ENCODE assay signal across 19 cellular contexts in the genomic region with DNA sequence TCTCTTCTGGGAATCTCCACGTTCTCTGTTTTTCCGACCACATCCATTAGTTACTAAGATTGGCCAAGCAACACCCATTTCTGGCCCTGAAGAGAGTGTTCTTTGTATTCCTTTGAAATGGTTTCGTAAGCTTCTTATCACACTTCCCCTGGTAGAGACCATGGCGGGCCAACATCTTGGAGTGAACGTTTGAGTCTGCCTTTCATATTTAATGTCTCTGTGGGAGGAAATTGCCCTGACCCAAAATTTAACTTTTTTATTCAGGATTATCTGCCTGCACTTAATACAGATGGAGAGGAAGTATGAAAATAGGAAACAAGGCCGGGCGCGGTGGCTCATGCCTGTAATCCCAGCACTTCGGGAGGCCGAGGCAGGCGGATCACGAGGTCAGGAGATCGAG.
DNase-seq lines count a peak whose midpoint lies in the region; ATAC-seq, FAIRE-seq and TF ChIP-seq lines count a peak whose summit lies in the region.
"Had no signal": no experiment of that assay in that cellular context is flagged by ENCODE, and none has a peak within 500 bp of the region (broad histone marks: within the 10 kb centered on the region; RNA-seq: fewer than 3 reads in every experiment).

No MANE protein-coding gene starts in this region.

- in situ Hi-C loops in HepG2 (cut with HindIII; ENCODE audit: extremely low pct_ligation_motif_present, low pct_unique_long_range_greater_than_20kb) = no loop called here

- peak overlapping the region; percentile 21 for H3K27ac Mint-ChIP-seq in stimulated activated naive B cell treated with anti-CD40 and anti-IgM and Interleukin-4, amounts not matched to agents 10 μg/mL and 1 μg/mL and 100 μg/mL, for 72 hours
- H3K27ac Mint-ChIP-seq: HFFc6 had no signal

- FAIRE-seq in HepG2 (lab: Jason Lieb, UNC) (no peak), endothelial cell of umbilical vein (lab: Jason Lieb, UNC) (peak; percentile 18), pancreas (lab: Jason Lieb, UNC) (no peak)
- FAIRE-seq: A204.1, H54 had no signal

- CTCF ChIA-PET in HepG2 (lab: Yijun Ruan, JAX; ENCODE audit: low intra/inter-chr PET ratio, low total read pairs) = no interaction called here
- CTCF ChIA-PET in endothelial cell of umbilical vein (lab: Charles Lee) = interaction anchor here (1.0 to 1.6 kb wide), 3 partner anchors 9 to 228 kb away, joined by 3 to 4 read pairs (median 4); no protein-coding TSS in a partner anchor

- DNase-seq in HepG2 (ENCODE audit: low spot score) (no peak), NB4 (ENCODE audit: low read depth) (peak; percentile 56), endothelial cell of umbilical vein (ENCODE audit: low read depth, low spot score) (peak; percentile 36), pancreas (no peak)
- DNase-seq in stimulated activated naive B cell treated with anti-CD40 and anti-IgM and Interleukin-4, amounts not matched to agents 10 μg/mL and 1 μg/mL and 100 μg/mL, for 72 hours = no peak
- DNase-seq: COR-L47, HFFc6, NCI-H1048, NCI-H1436 treated with DMSO at 0.1 percent for 48 hours, NCI-H2081, NCI-H510A treated with DMSO at 0.1 percent for 48 hours, SHP77 treated with DMSO at 0.1 percent for 48 hours had no signal

- no TSS peak for BruUV-seq in HepG2 (replicated peaks; lab: Mats Ljungman, UMichigan)
- BruUV-seq in endothelial cell of umbilical vein (replicated peaks; lab: Mats Ljungman, UMichigan) = no TSS peak

- H3K4me3 ChIP-seq in liver (ENCODE audit: low read depth in 1 of 3, low read length in 3 of 3) (no peak overlapping the region), HepG2 (replicated peaks in 1 of 3; ENCODE audit: insufficient read depth in 1 of 3, low read depth in 2 of 3, low read length in 3 of 3) (no peak overlapping the region), NB4 (ENCODE audit: low read depth, low read length) (no peak overlapping the region), endothelial cell of umbilical vein (replicated peaks in 1 of 3; ENCODE audit: insufficient read depth in 1 of 3, low read depth in 1 of 3, low read length in 3 of 3) (no peak overlapping the region), pancreas (no peak overlapping the region)

- POLR2A ChIA-PET in HepG2 (lab: Yijun Ruan, JAX) (no interaction called here), endothelial cell of umbilical vein (lab: Charles Lee) (no interaction called here)

- H3K4me2 ChIP-seq in HepG2 (ENCODE audit: low read depth, low read length) (no peak overlapping the region), endothelial cell of umbilical vein (ENCODE audit: insufficient read depth, low read length) (no peak overlapping the region)

- H3K27me3 Mint-ChIP-seq in stimulated activated naive B cell treated with anti-CD40 and anti-IgM and Interleukin-4, amounts not matched to agents 10 μg/mL and 1 μg/mL and 100 μg/mL, for 72 hours = peaks cover 0 to 4% of the 10 kb centered on the region in 2 donors

- H3K36me3 ChIP-seq in liver (ENCODE audit: control insufficient read depth in 4 of 4, insufficient read depth in 3 of 4, low read depth in 1 of 4, low read length in 3 of 4) (peaks cover 0 to 9% (median 0%) of the 10 kb centered on the region in 4 donors), HepG2 (replicated peaks in 1 of 2; ENCODE audit: control insufficient read depth in 1 of 2, insufficient read depth in 2 of 2, low read length in 2 of 2) (no peaks in the 10 kb centered on the region), endothelial cell of umbilical vein (ENCODE audit: control insufficient read depth in 2 of 2, extremely low read depth in 1 of 2, insufficient read depth in 2 of 2, low read length in 2 of 2) (no peaks in the 10 kb centered on the region), pancreas (no peaks in the 10 kb centered on the region)

- H3K4me1 Mint-ChIP-seq in stimulated activated naive B cell treated with anti-CD40 and anti-IgM and Interleukin-4, amounts not matched to agents 10 μg/mL and 1 μg/mL and 100 μg/mL, for 72 hours = peaks cover 17 to 34% of the 10 kb centered on the region in 2 donors

- dilution Hi-C loops in endothelial cell of umbilical vein (cut with MboI; ENCODE audit: extremely low pct_ligation_motif_present, low sequenced_read_pairs) = no loop called here

- no peaks in the 10 kb centered on the region for H3K79me2 ChIP-seq in HepG2 (ENCODE audit: insufficient read depth, low read length)
- no peaks in the 10 kb centered on the region for H3K79me2 ChIP-seq in endothelial cell of umbilical vein (ENCODE audit: control insufficient read depth, insufficient read depth, low read length)

- no peak overlapping the region for H3K4me3 Mint-ChIP-seq in stimulated activated naive B cell treated with anti-CD40 and anti-IgM and Interleukin-4, amounts not matched to agents 10 μg/mL and 1 μg/mL and 100 μg/mL, for 72 hours
- H3K4me3 Mint-ChIP-seq: HFFc6 had no signal

- intact Hi-C loops in HepG2 (cut with micrococcal nuclease; ENCODE audit: unreplicated experiment) (no loop called here), endothelial cell of umbilical vein (cut with micrococcal nuclease) (no loop called here), pancreas (cut with DNase I) (no loop called here)

- no peak overlapping the region for H2AFZ ChIP-seq in HepG2 (ENCODE audit: low read length)
- H2AFZ ChIP-seq in endothelial cell of umbilical vein (ENCODE audit: low read depth, low read length) = peak overlapping the region; percentile 25

- H3K9me3 ChIP-seq in liver (ENCODE audit: control insufficient read depth in 4 of 4, low read length in 3 of 4) (no peaks in the 10 kb centered on the region), HepG2 (ENCODE audit: low read length) (no peaks in the 10 kb centered on the region), endothelial cell of umbilical vein (replicated peaks; ENCODE audit: control insufficient read depth, insufficient read depth, low read length) (no peaks in the 10 kb centered on the region), pancreas (no peaks in the 10 kb centered on the region)

- TF ChIP-seq POLR2A in HepG2 (IDR thresholded peaks at IDR 0.05; ENCODE audit: insufficient read depth in 1 of 2, low read depth in 2 of 2, low read length in 2 of 2) (no peak), NB4 (IDR thresholded peaks at IDR 0.05; ENCODE audit: extremely low read depth, insufficient read length) (no peak), endothelial cell of umbilical vein (IDR thresholded peaks at IDR 0.05; ENCODE audit: low read depth, low read length) (no peak)

- H4K20me1 ChIP-seq in HepG2 (ENCODE audit: insufficient read depth, low read length) = no peaks in the 10 kb centered on the region
- no peaks in the 10 kb centered on the region for H4K20me1 ChIP-seq in endothelial cell of umbilical vein (replicated peaks; ENCODE audit: control insufficient read depth, extremely low read depth, insufficient read depth, low read length)

- H3K27ac ChIP-seq in liver (ENCODE audit: low read depth in 1 of 2, low read length in 2 of 2) = no peak overlapping the region
- H3K27ac ChIP-seq in HepG2 (ENCODE audit: extremely low read length, insufficient read depth, low read length) = no peak overlapping the region
- no peak overlapping the region for H3K27ac ChIP-seq in endothelial cell of umbilical vein (ENCODE audit: insufficient read depth, low read depth, low read length)
- no peak overlapping the region for H3K27ac ChIP-seq in pancreas
- H3K27ac ChIP-seq: C4-2B had no signal

- no peaks in the 10 kb centered on the region for H3K27me3 ChIP-seq in liver (ENCODE audit: control insufficient read depth in 4 of 4, insufficient read depth in 4 of 4, low read length in 3 of 4)
- H3K27me3 ChIP-seq in HepG2 (ENCODE audit: control insufficient read depth in 1 of 2, insufficient read depth in 2 of 2, low read length in 2 of 2) = no peaks in the 10 kb centered on the region
- H3K27me3 ChIP-seq in endothelial cell of umbilical vein (ENCODE audit: control insufficient read depth in 2 of 2, insufficient read depth in 2 of 2, low read length in 2 of 2) = no peaks in the 10 kb centered on the region
- no peaks in the 10 kb centered on the region for H3K27me3 ChIP-seq in pancreas

- TF ChIP-seq RAD21 in liver (IDR thresholded peaks at IDR 0.05) (no peak), HepG2 (CRISPR knock-in tag; IDR thresholded peaks at IDR 0.05) (no peak)

- no peaks in the 10 kb centered on the region for H3K9me3 Mint-ChIP-seq in stimulated activated naive B cell treated with anti-CD40 and anti-IgM and Interleukin-4, amounts not matched to agents 10 μg/mL and 1 μg/mL and 100 μg/mL, for 72 hours
- H3K9me3 Mint-ChIP-seq: HFFc6 had no signal

- WGBS in liver = 75% methylated on average over 13 of the region's 13 CpGs
- WGBS in HepG2 (ENCODE audit: low lambda C conversion rate) = 91% methylated on average over 13 of the region's 13 CpGs
- WGBS in pancreas, 2 donors = 86 to 92% methylated on average over 13 of the region's 13 CpGs

- H3K9ac ChIP-seq in liver (ENCODE audit: low read depth in 1 of 2, low read length in 2 of 2) (no peak overlapping the region), HepG2 (ENCODE audit: insufficient read depth, low read depth, low read length) (no peak overlapping the region), endothelial cell of umbilical vein (replicated peaks; ENCODE audit: extremely low read depth, insufficient read depth, low read length) (no peak overlapping the region)

- H3K9me1 ChIP-seq in endothelial cell of umbilical vein (replicated peaks; ENCODE audit: control insufficient read depth, extremely low read depth, insufficient read depth, low read length) = no peaks in the 10 kb centered on the region

- ATAC-seq in HepG2 (no peak), pancreas (no peak), HG03565 (IDR thresholded peaks at IDR 0.05; ENCODE audit: unreplicated experiment) (no peak), esophagus mucosa (no peak)
- ATAC-seq in stimulated activated naive B cell treated with anti-CD40 and anti-IgM and Interleukin-4, amounts not matched to agents 10 μg/mL and 1 μg/mL and 100 μg/mL, for 72 hours (replicated peaks) = no peak
- ATAC-seq: SK-N-SH treated with all-trans-retinoic acid at 6 μM for 48 hours had no signal

- H3K4me1 ChIP-seq in liver (ENCODE audit: control insufficient read depth in 4 of 4, insufficient read depth in 4 of 4, low read length in 3 of 4) (no peaks in the 10 kb centered on the region), HepG2 (ENCODE audit: insufficient read depth, low read length) (no peaks in the 10 kb centered on the region), endothelial cell of umbilical vein (ENCODE audit: control insufficient read depth, extremely low read depth, insufficient read depth, low read length) (peaks cover 11% of the 10 kb centered on the region), pancreas (no peaks in the 10 kb centered on the region)

- H3K36me3 Mint-ChIP-seq in stimulated activated naive B cell treated with anti-CD40 and anti-IgM and Interleukin-4, amounts not matched to agents 10 μg/mL and 1 μg/mL and 100 μg/mL, for 72 hours = peaks cover 28 to 42% of the 10 kb centered on the region in 2 donors

- TF ChIP-seq CTCF in liver (IDR thresholded peaks at IDR 0.05; ENCODE audit: low read depth, low read length, missing input control) = no peak
- no peak for TF ChIP-seq CTCF in HepG2 (CRISPR knock-in tag; IDR thresholded peaks at IDR 0.05)
- no peak for TF ChIP-seq CTCF in NB4 (IDR thresholded peaks at IDR 0.05; ENCODE audit: low read depth, low read length)
- TF ChIP-seq CTCF in endothelial cell of umbilical vein (IDR thresholded peaks at IDR 0.05; ENCODE audit: extremely low read depth in 1 of 2, insufficient read depth in 1 of 2, low read depth in 1 of 2, low read length in 2 of 2) = no peak
- no peak for TF ChIP-seq CTCF in pancreas (IDR thresholded peaks at IDR 0.05)

- TF ChIP-seq EP300 in HepG2 (IDR thresholded peaks at IDR 0.05; ENCODE audit: low read depth in 2 of 2, low read length in 2 of 2) = no peak
- no peak for TF ChIP-seq EP300 in HepG2 (CRISPR knock-in tag; IDR thresholded peaks at IDR 0.05; ENCODE audit: borderline replicate concordance)

Comparison
In these comparisons a context has a peak if more than half of its experiments do, and no peak if none do; other contexts are left out.
1. DNase-seq: peak in NB4 (single experiment) and endothelial cell of umbilical vein (single experiment); none in HepG2 (single experiment), stimulated activated naive B cell treated with anti-CD40 and anti-IgM and Interleukin-4, amounts not matched to agents 10 μg/mL and 1 μg/mL and 100 μg/mL, for 72 hours (single experiment) and pancreas (0 of 6).